Comparison of ENCODE assay signal across 1 cellular context in the genomic region with DNA sequence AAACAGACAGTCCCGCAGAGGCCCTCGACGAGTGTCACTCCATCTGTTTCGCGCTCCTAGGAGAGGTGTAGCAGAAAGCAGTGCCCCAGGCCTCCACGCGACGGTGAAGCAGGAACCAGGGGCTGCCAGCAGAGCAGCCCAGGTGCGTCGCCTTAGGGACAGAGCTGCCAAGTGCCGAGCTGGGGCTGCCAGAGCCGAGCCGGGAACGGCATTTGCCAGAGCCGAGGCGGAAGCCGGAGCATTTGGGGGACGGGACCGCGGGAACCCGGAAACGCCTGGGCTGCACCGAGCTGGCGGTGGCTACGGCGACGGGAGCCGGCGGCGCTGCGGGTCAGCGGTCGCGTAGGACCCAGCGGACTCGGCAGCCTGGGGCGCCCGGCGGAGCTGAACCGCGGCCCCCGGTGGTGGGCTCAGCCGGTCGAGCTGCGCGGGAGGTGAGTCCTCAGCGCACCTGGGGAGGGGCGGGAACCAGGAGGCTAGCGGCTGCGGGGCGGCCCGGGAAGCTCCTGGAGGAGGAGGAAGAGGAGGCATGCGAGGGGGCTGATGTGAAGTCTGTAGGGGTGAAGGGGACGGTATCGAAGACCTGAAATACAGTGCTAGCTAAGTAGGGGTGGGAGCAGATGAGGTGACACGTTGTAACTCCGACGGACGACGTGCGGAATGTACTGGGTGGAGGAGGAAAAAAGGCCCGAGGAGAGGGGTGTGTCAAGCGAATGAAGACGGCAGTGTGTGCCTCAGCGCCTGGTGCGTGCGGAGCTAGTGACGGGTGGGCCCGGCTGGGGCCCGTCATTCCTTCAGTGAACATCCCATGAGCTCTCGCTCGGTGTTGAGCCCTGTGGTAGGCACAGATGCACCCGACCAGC.
TF ChIP-seq lines count a peak whose summit lies in the region.

A gene (plus strand): TSS at position 268 of the 863 bp plus-strand sequence. CDS start 23,559 bp downstream, outside the sequence.

TF ChIP-seq in HepG2, 621 proteins besides CTCF, POLR2A, EP300 and RAD21 (continued from another document and continues in another):
- TF ChIP-seq, protein P1, sequence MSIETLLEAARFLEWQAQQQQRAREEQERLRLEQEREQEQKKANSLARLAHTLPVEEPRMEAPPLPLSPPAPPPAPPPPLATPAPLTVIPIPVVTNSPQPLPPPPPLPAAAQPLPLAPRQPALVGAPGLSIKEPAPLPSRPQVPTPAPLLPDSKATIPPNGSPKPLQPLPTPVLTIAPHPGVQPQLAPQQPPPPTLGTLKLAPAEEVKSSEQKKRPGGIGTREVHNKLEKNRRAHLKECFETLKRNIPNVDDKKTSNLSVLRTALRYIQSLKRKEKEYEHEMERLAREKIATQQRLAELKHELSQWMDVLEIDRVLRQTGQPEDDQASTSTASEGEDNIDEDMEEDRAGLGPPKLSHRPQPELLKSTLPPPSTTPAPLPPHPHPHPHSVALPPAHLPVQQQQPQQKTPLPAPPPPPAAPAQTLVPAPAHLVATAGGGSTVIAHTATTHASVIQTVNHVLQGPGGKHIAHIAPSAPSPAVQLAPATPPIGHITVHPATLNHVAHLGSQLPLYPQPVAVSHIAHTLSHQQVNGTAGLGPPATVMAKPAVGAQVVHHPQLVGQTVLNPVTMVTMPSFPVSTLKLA (IDR thresholded peaks at IDR 0.05) = no peak
- TF ChIP-seq MTA3 (CRISPR knock-in tag; IDR thresholded peaks at IDR 0.05) (no peak), SALL1 (CRISPR knock-in tag; IDR thresholded peaks at IDR 0.05) (peak; percentile 96), HNRNPH1 (optimal IDR thresholded peaks at IDR 0.05; ENCODE audit: low read depth, low read length) (no peak), SRY (CRISPR knock-in tag; IDR thresholded peaks at IDR 0.05) (peak; percentile 95), ZFX (CRISPR knock-in tag; IDR thresholded peaks at IDR 0.05; ENCODE audit: low read depth) (peak; percentile 96), TOPORS (CRISPR knock-in tag; IDR thresholded peaks at IDR 0.05) (peak; percentile 90), CCAR2 (optimal IDR thresholded peaks at IDR 0.05; ENCODE audit: low read depth, low read length) (no peak), GTF2F1 (IDR thresholded peaks at IDR 0.05; ENCODE audit: low read length) (no peak), ZNF543 (CRISPR knock-in tag; IDR thresholded peaks at IDR 0.05) (peak; percentile 96), ZNF724P (CRISPR knock-in tag; IDR thresholded peaks at IDR 0.05; ENCODE audit: borderline replicate concordance) (peak; percentile 95), KDM5A (IDR thresholded peaks at IDR 0.05; ENCODE audit: borderline replicate concordance, low read length) (peak; percentile 92), GLI4 (CRISPR knock-in tag; IDR thresholded peaks at IDR 0.05; ENCODE audit: borderline replicate concordance) (peak; percentile 95; the same call in 1 of the 2 replicates), FOXC1 (CRISPR knock-in tag; IDR thresholded peaks at IDR 0.05; ENCODE audit: borderline replicate concordance) (peak; percentile 98), ZNF235 (CRISPR knock-in tag; IDR thresholded peaks at IDR 0.05; ENCODE audit: borderline replicate concordance) (peak; percentile 95), MEIS2 (CRISPR knock-in tag; IDR thresholded peaks at IDR 0.05) (peak; percentile 93), SIN3B (IDR thresholded peaks at IDR 0.05; ENCODE audit: low read length) (peak; percentile 85; the same call in 1 of the 2 replicates), ZNF746 (CRISPR knock-in tag; IDR thresholded peaks at IDR 0.05) (peak; percentile 82; the same call in 1 of the 2 replicates)
- TF ChIP-seq, protein P2, sequence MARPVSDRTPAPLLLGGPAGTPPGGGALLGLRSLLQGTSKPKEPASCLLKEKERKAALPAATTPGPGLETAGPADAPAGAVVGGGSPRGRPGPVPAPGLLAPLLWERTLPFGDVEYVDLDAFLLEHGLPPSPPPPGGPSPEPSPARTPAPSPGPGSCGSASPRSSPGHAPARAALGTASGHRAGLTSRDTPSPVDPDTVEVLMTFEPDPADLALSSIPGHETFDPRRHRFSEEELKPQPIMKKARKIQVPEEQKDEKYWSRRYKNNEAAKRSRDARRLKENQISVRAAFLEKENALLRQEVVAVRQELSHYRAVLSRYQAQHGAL (CRISPR knock-in tag; IDR thresholded peaks at IDR 0.05; ENCODE audit: not compliant biosample characterization) = peak; percentile 91
- TF ChIP-seq, protein P3, sequence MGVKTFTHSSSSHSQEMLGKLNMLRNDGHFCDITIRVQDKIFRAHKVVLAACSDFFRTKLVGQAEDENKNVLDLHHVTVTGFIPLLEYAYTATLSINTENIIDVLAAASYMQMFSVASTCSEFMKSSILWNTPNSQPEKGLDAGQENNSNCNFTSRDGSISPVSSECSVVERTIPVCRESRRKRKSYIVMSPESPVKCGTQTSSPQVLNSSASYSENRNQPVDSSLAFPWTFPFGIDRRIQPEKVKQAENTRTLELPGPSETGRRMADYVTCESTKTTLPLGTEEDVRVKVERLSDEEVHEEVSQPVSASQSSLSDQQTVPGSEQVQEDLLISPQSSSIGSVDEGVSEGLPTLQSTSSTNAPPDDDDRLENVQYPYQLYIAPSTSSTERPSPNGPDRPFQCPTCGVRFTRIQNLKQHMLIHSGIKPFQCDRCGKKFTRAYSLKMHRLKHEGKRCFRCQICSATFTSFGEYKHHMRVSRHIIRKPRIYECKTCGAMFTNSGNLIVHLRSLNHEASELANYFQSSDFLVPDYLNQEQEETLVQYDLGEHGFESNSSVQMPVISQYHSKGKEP (CRISPR knock-in tag; IDR thresholded peaks at IDR 0.05) = peak; percentile 93
- TF ChIP-seq, protein P4, sequence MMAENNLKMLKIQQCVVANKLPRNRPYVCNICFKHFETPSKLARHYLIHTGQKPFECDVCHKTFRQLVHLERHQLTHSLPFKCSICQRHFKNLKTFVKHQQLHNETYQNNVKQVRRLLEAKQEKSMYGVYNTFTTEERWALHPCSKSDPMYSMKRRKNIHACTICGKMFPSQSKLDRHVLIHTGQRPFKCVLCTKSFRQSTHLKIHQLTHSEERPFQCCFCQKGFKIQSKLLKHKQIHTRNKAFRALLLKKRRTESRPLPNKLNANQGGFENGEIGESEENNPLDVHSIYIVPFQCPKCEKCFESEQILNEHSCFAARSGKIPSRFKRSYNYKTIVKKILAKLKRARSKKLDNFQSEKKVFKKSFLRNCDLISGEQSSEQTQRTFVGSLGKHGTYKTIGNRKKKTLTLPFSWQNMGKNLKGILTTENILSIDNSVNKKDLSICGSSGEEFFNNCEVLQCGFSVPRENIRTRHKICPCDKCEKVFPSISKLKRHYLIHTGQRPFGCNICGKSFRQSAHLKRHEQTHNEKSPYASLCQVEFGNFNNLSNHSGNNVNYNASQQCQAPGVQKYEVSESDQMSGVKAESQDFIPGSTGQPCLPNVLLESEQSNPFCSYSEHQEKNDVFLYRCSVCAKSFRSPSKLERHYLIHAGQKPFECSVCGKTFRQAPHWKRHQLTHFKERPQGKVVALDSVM (CRISPR knock-in tag; IDR thresholded peaks at IDR 0.05) = peak; percentile 77
- TF ChIP-seq, protein P5, sequence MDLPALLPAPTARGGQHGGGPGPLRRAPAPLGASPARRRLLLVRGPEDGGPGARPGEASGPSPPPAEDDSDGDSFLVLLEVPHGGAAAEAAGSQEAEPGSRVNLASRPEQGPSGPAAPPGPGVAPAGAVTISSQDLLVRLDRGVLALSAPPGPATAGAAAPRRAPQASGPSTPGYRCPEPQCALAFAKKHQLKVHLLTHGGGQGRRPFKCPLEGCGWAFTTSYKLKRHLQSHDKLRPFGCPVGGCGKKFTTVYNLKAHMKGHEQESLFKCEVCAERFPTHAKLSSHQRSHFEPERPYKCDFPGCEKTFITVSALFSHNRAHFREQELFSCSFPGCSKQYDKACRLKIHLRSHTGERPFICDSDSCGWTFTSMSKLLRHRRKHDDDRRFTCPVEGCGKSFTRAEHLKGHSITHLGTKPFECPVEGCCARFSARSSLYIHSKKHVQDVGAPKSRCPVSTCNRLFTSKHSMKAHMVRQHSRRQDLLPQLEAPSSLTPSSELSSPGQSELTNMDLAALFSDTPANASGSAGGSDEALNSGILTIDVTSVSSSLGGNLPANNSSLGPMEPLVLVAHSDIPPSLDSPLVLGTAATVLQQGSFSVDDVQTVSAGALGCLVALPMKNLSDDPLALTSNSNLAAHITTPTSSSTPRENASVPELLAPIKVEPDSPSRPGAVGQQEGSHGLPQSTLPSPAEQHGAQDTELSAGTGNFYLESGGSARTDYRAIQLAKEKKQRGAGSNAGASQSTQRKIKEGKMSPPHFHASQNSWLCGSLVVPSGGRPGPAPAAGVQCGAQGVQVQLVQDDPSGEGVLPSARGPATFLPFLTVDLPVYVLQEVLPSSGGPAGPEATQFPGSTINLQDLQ (CRISPR knock-in tag; IDR thresholded peaks at IDR 0.05) = no peak; the same call in 1 of the 2 replicates
- TF ChIP-seq, protein P6, sequence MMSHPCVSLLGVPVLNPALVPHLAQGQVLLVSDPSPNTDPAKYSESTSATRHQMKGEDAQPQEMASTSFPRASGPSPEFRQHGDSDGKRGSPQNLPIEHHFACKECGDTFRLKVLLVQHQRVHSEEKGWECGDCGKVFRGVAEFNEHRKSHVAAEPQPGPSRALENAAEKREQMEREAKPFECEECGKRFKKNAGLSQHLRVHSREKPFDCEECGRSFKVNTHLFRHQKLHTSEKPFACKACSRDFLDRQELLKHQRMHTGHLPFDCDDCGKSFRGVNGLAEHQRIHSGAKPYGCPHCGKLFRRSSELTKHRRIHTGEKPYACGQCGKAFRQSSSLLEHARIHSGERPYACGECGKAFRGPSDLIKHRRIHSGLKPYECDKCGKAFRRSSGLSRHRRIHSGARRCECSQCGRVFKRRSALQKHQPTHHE (CRISPR knock-in tag; IDR thresholded peaks at IDR 0.05; ENCODE audit: borderline replicate concordance) = peak; percentile 69
- TF ChIP-seq, protein P7, sequence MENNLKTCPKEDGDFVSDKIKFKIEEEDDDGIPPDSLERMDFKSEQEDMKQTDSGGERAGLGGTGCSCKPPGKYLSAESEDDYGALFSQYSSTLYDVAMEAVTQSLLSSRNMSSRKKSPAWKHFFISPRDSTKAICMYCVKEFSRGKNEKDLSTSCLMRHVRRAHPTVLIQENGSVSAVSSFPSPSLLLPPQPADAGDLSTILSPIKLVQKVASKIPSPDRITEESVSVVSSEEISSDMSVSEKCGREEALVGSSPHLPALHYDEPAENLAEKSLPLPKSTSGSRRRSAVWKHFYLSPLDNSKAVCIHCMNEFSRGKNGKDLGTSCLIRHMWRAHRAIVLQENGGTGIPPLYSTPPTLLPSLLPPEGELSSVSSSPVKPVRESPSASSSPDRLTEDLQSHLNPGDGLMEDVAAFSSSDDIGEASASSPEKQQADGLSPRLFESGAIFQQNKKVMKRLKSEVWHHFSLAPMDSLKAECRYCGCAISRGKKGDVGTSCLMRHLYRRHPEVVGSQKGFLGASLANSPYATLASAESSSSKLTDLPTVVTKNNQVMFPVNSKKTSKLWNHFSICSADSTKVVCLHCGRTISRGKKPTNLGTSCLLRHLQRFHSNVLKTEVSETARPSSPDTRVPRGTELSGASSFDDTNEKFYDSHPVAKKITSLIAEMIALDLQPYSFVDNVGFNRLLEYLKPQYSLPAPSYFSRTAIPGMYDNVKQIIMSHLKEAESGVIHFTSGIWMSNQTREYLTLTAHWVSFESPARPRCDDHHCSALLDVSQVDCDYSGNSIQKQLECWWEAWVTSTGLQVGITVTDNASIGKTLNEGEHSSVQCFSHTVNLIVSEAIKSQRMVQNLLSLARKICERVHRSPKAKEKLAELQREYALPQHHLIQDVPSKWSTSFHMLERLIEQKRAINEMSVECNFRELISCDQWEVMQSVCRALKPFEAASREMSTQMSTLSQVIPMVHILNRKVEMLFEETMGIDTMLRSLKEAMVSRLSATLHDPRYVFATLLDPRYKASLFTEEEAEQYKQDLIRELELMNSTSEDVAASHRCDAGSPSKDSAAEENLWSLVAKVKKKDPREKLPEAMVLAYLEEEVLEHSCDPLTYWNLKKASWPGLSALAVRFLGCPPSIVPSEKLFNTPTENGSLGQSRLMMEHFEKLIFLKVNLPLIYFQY (CRISPR knock-in tag; IDR thresholded peaks at IDR 0.05; ENCODE audit: borderline replicate concordance) = peak; percentile 89
- TF ChIP-seq, protein P8, sequence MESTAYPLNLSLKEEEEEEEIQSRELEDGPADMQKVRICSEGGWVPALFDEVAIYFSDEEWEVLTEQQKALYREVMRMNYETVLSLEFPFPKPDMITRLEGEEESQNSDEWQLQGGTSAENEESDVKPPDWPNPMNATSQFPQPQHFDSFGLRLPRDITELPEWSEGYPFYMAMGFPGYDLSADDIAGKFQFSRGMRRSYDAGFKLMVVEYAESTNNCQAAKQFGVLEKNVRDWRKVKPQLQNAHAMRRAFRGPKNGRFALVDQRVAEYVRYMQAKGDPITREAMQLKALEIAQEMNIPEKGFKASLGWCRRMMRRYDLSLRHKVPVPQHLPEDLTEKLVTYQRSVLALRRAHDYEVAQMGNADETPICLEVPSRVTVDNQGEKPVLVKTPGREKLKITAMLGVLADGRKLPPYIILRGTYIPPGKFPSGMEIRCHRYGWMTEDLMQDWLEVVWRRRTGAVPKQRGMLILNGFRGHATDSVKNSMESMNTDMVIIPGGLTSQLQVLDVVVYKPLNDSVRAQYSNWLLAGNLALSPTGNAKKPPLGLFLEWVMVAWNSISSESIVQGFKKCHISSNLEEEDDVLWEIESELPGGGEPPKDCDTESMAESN (CRISPR knock-in tag; conservative IDR thresholded peaks at IDR 0.05) = peak; percentile 99
